ENCODE assay signal across 18 cellular contexts in genomic region chr9:34517185-34517584, GRCh38. TPM values are rescaled to one million over a fixed set of nuclear protein-coding genes. Genes with fewer than 3 reads are reported as not detected.
DNase-seq lines count a peak whose midpoint lies in the region; ATAC-seq and TF ChIP-seq lines count a peak whose summit lies in the region.
"Had no signal": no experiment of that assay in that cellular context is flagged by ENCODE, and none has a peak within 500 bp of the region (broad histone marks: within the 10 kb centered on the region; RNA-seq: fewer than 3 reads in every experiment).

No MANE protein-coding gene starts in this region.

- 89 to 90% methylated on average over 7 of the region's 7 CpGs for WGBS in sigmoid colon, 2 donors

- no peak overlapping the region for H3K27ac ChIP-seq in RWPE2 (ENCODE audit: poor library complexity, severe bottlenecking)
- no peak overlapping the region for H3K27ac ChIP-seq in sigmoid colon
- H3K27ac ChIP-seq: 22Rv1 had no signal

- no peaks in the 10 kb centered on the region for H3K4me1 ChIP-seq in RWPE2 (ENCODE audit: insufficient read depth, poor library complexity, severe bottlenecking)
- peaks cover 0 to 2% (median 0%) of the 10 kb centered on the region in 4 donors for H3K4me1 ChIP-seq in sigmoid colon

- no peaks in the 10 kb centered on the region for H3K9me3 ChIP-seq in RWPE2 (ENCODE audit: severe bottlenecking)
- no peaks in the 10 kb centered on the region for H3K9me3 ChIP-seq in sigmoid colon

- no peak for TF ChIP-seq EP300 in sigmoid colon (IDR thresholded peaks at IDR 0.05)

- intact Hi-C loops in sigmoid colon (cut with DNase I): no loop called here

- peak; percentile 41 for DNase-seq in activated effector memory CD4-positive, alpha-beta T cell treated with anti-CD3 and anti-CD28 coated beads, Interleukin-2, amount 50 U/mL, for 16 hours
- DNase-seq in activated effector memory CD4-positive, alpha-beta T cell treated with Interleukin-2 at 50 U/mL for 16 hours: no peak
- DNase-seq in RWPE2 (ENCODE audit: low spot score) (peak; percentile 4), left kidney (ENCODE audit: low read depth, low spot score) (peak; percentile 15), sigmoid colon (peak; percentile 46), OCI-M2 (lab: John Stamatoyannopoulos, UW; ENCODE audit: unreplicated experiment) (no peak), NCI-H774 (lab: John Stamatoyannopoulos, UW) (no peak)
- no peak for DNase-seq in activated CD4-positive, alpha-beta T cell treated with anti-CD3 and anti-CD28 coated beads for 48 hours
- DNase-seq: Calu3; CD4-positive, CD25-positive, alpha-beta regulatory T cell; DMS 273 treated with DMSO at 0.1 percent for 48 hours; H9 had no signal

- TF ChIP-seq CTCF in RWPE2 (IDR thresholded peaks at IDR 0.05; ENCODE audit: poor library complexity, severe bottlenecking) (no peak), sigmoid colon (IDR thresholded peaks at IDR 0.05) (no peak)

- H3K27me3 ChIP-seq in RWPE2 (ENCODE audit: insufficient read depth, poor library complexity, severe bottlenecking) (no peaks in the 10 kb centered on the region), sigmoid colon (no peaks in the 10 kb centered on the region)

- H3K4me3 ChIP-seq in RWPE2 (ENCODE audit: severe bottlenecking) (no peak overlapping the region), sigmoid colon (no peak overlapping the region)
- H3K4me3 ChIP-seq: GM23338 had no signal

- no peaks in the 10 kb centered on the region for H3K36me3 ChIP-seq in RWPE2 (ENCODE audit: low read depth)
- no peaks in the 10 kb centered on the region for H3K36me3 ChIP-seq in sigmoid colon

- no peak for ATAC-seq in RWPE2 (ENCODE audit: low read depth)
- ATAC-seq: GM23338, HepG2 had no signal

- TF ChIP-seq POLR2A in sigmoid colon (IDR thresholded peaks at IDR 0.05): no peak

RNA-seq across cellular contexts. Expression of gene ENHO, which starts 5.6 kb away (rescaled TPM):
- total RNA-seq in sigmoid colon: 1 to 10 TPM in 1 of 4 donors, not detected in 3; 2.5 TPM
- polyA plus RNA-seq in sigmoid colon: 1 to 10 TPM; 1.9 to 7.4 (median 6.0) TPM
- total RNA-seq: Calu3 had no signal

RNA-seq across cellular contexts. Expression of gene DNAI1, which starts 58.6 kb away (rescaled TPM):
- total RNA-seq in sigmoid colon: under 1 TPM in 1 of 4 donors, not detected in 3; under 0.01 TPM
- under 1 TPM in 1 of 3 donors, not detected in 2; 0.01 TPM for polyA plus RNA-seq in sigmoid colon
- total RNA-seq: A673; Calu3; CD4-positive, CD25-positive, alpha-beta regulatory T cell; Daoy; HepG2 had no signal
- polyA plus RNA-seq: BJ; CD4-positive, CD25-positive, alpha-beta regulatory T cell; HepG2 had no signal

RNA-seq across cellular contexts. Expression of gene FAM219A, which starts 58.8 kb away (rescaled TPM):
- 10 to 100 TPM in 1 of 4 donors, 1 to 10 TPM in 3; 7.4 to 10.2 (median 8.8) TPM for total RNA-seq in sigmoid colon
- polyA plus RNA-seq in sigmoid colon: 1 to 10 TPM; 3.0 to 7.9 (median 3.2) TPM

Comparison
In these comparisons a context has a peak if more than half of its experiments do, and no peak if none do; other contexts are left out.
1. DNase-seq: peak in activated effector memory CD4-positive, alpha-beta T cell treated with anti-CD3 and anti-CD28 coated beads, Interleukin-2, amount 50 U/mL, for 16 hours (single experiment), RWPE2 (single experiment), left kidney (single experiment) and sigmoid colon (single experiment); none in activated effector memory CD4-positive, alpha-beta T cell treated with Interleukin-2 at 50 U/mL for 16 hours (single experiment), OCI-M2 (single experiment), NCI-H774 (single experiment) and activated CD4-positive, alpha-beta T cell treated with anti-CD3 and anti-CD28 coated beads for 48 hours (single experiment).